Comparison of ENCODE assay signal across 8 cellular contexts in genomic region chr9:129697956-129698757, GRCh38. TPM values are rescaled to one million over a fixed set of nuclear protein-coding genes. Genes with fewer than 3 reads are reported as not detected.
DNase-seq lines count a peak whose midpoint lies in the region; ATAC-seq and TF ChIP-seq lines count a peak whose summit lies in the region.

No MANE protein-coding gene starts in this region.

- H3K4me3 ChIP-seq in BLaER1 treated with 17β-estradiol and CSF1 and Interleukin-3, amounts not matched to agents 10 nM and 100 nM: peak overlapping the region in 2 of 10 experiments; percentile 31 to 43; a peak in 1 of 20 replicates
- H3K4me3 ChIP-seq in RWPE2 (ENCODE audit: severe bottlenecking): peak overlapping the region; percentile 38

- H3K36me3 Mint-ChIP-seq in progenitor cell of endocrine pancreas (ENCODE audit: insufficient read depth): no peaks in the 10 kb centered on the region

- no peaks in the 10 kb centered on the region for H3K9me3 Mint-ChIP-seq in progenitor cell of endocrine pancreas (ENCODE audit: low read depth)

- peaks cover 59 to 71% (median 67%) of the 10 kb centered on the region in 11 experiments for H3K27me3 ChIP-seq in BLaER1 treated with 17β-estradiol and CSF1 and Interleukin-3, amounts not matched to agents 10 nM and 100 nM
- peaks cover 7% of the 10 kb centered on the region for H3K27me3 ChIP-seq in RWPE2 (ENCODE audit: insufficient read depth, poor library complexity, severe bottlenecking)

- H3K27ac ChIP-seq in BLaER1 treated with 17β-estradiol and CSF1 and Interleukin-3, amounts not matched to agents 10 nM and 100 nM: no peak overlapping the region
- H3K27ac ChIP-seq in RWPE2 (ENCODE audit: poor library complexity, severe bottlenecking): no peak overlapping the region

- no peaks in the 10 kb centered on the region for H3K36me3 ChIP-seq in BLaER1 treated with 17β-estradiol and CSF1 and Interleukin-3, amounts not matched to agents 10 nM and 100 nM
- H3K36me3 ChIP-seq in RWPE2 (ENCODE audit: low read depth): no peaks in the 10 kb centered on the region

- peaks cover 2% of the 10 kb centered on the region for H3K4me1 Mint-ChIP-seq in progenitor cell of endocrine pancreas (ENCODE audit: low read depth)

- H3K4me3 Mint-ChIP-seq in progenitor cell of endocrine pancreas (ENCODE audit: low read depth): peak overlapping the region; percentile 35

- H3K27me3 Mint-ChIP-seq in progenitor cell of endocrine pancreas: peaks cover 60% of the 10 kb centered on the region

- H3K9ac ChIP-seq in BLaER1 treated with 17β-estradiol and CSF1 and Interleukin-3, amounts not matched to agents 10 nM and 100 nM: 0 out of 22 replicates have a peak overlapping the region, but pooled peaks of 1 of the 11 experiments have one; percentile 25

- peak overlapping the region in 6 of 11 experiments; percentile 29 to 74 (median 60); a peak in 12 of 22 replicates for H3K4me2 ChIP-seq in BLaER1 treated with 17β-estradiol and CSF1 and Interleukin-3, amounts not matched to agents 10 nM and 100 nM

- H4K20me1 ChIP-seq in BLaER1 treated with 17β-estradiol and CSF1 and Interleukin-3, amounts not matched to agents 10 nM and 100 nM: peaks cover 0 to 13% (median 0%) of the 10 kb centered on the region in 11 experiments; a peak in 4 of 22 replicates

- no peaks in the 10 kb centered on the region for H3K9me3 ChIP-seq in BLaER1 treated with 17β-estradiol and CSF1 and Interleukin-3, amounts not matched to agents 10 nM and 100 nM (replicated peaks in 1 of 11)
- H3K9me3 ChIP-seq in RWPE2 (ENCODE audit: severe bottlenecking): no peaks in the 10 kb centered on the region

- H3K4me1 ChIP-seq in BLaER1 treated with 17β-estradiol and CSF1 and Interleukin-3, amounts not matched to agents 10 nM and 100 nM: peaks cover 0 to 31% (median 11%) of the 10 kb centered on the region in 10 experiments; a peak in 14 of 20 replicates
- no peaks in the 10 kb centered on the region for H3K4me1 ChIP-seq in RWPE2 (ENCODE audit: insufficient read depth, poor library complexity, severe bottlenecking)

- no peak overlapping the region for H3K27ac Mint-ChIP-seq in progenitor cell of endocrine pancreas

- no peak for ATAC-seq in RWPE2 (ENCODE audit: low read depth)

- DNase-seq in RWPE2 (ENCODE audit: low spot score): no peak
- DNase-seq in fibroblast of peridontal ligament (ENCODE audit: extremely low read depth): peak; percentile 28
- no peak for DNase-seq in progenitor cell of endocrine pancreas (ENCODE audit: low spot score, unreplicated experiment)
- no peak for DNase-seq in Ammon's horn (ENCODE audit: low spot score)
- no peak for DNase-seq in cerebellum (ENCODE audit: low spot score)
- no peak for DNase-seq in T1000 (lab: John Stamatoyannopoulos, UW)
- no peak for DNase-seq in GM19240 (ENCODE audit: insufficient read length, low spot score)

- TF ChIP-seq CTCF in RWPE2 (IDR thresholded peaks at IDR 0.05; ENCODE audit: poor library complexity, severe bottlenecking) (no peak), progenitor cell of endocrine pancreas (IDR thresholded peaks at IDR 0.05; ENCODE audit: unreplicated experiment) (no peak)

RNA-seq across cellular contexts. Expression of gene PRRX2, which starts 32.7 kb away (rescaled TPM):
- total RNA-seq in progenitor cell of endocrine pancreas (0.79 and 0.91 TPM in 2 replicates), cerebellum (not detected)

RNA-seq across cellular contexts. Expression of gene PTGES, which starts 54.7 kb away (rescaled TPM):
- total RNA-seq in progenitor cell of endocrine pancreas (0.19 TPM in 1 of 2 replicates, not detected in the other), cerebellum (1.5 TPM)

RNA-seq across cellular contexts. Expression of gene ASB6, which starts 56.2 kb away (rescaled TPM):
- 19.7 and 20.5 TPM in 2 replicates for total RNA-seq in progenitor cell of endocrine pancreas
- total RNA-seq in cerebellum: 14.5 TPM
